Comparison of ENCODE assay signal across 15 cellular contexts in the genomic region with DNA sequence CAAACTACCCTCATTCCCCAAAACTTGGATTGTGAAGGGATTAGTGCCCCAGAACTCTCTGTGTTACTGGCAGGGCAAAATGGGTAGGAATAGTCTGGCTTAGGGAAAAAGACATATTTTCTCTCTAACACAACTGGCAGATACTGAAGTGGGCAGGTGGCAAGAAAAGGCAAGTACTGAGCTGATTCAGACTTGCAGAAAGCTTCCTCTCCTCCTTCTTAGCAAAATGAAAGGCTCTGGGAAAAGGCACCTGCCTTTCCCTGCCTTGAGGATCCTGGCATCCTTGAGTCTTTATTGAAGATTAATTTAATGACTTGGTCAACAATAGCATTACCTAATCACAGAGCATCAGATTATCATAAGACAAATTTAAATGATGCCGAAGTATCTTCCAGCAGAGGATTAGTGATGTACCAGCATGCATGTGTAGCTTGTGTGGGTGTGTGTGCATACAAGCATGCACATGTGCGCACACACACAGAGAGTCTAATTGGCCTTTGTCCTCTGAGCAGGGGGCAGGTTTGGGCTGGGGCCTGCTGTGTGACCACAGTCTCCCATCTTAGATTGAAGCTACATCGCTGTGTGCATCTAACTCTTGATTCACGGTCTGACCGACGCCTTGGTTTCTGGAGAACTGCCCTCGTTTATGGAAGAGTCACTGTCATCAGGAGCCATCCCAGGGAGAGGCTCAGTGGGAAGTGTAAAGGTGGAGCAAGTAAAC.
DNase-seq lines count a peak whose midpoint lies in the region; ATAC-seq and TF ChIP-seq lines count a peak whose summit lies in the region.
"Had no signal": no experiment of that assay in that cellular context is flagged by ENCODE, and none has a peak within 500 bp of the region (broad histone marks: within the 10 kb centered on the region; RNA-seq: fewer than 3 reads in every experiment).

No MANE protein-coding gene starts in this region.

- H3K27ac Mint-ChIP-seq in MCF 10A (ENCODE audit: low read depth, unreplicated experiment), result peak overlapping the region; percentile 74
- H3K27ac Mint-ChIP-seq in type B pancreatic cell, result peak overlapping the region; percentile 47
- no peak overlapping the region for H3K27ac Mint-ChIP-seq in activated T-cell treated with anti-CD3 and anti-CD28 coated beads, Interleukin-2, amount 50 U/mL, for 72 hours
- H3K27ac Mint-ChIP-seq: activated naive CD4-positive, alpha-beta T cell treated with anti-CD3 and anti-CD28 coated beads, Interleukin-2, amount 50 U/mL, for 24 hours; IgD-negative memory B cell; WTC11 had no signal

- TF ChIP-seq CTCF in MCF 10A (IDR thresholded peaks at IDR 0.05; ENCODE audit: unreplicated experiment), result no peak
- TF ChIP-seq CTCF in breast epithelium (IDR thresholded peaks at IDR 0.05), result no peak
- TF ChIP-seq CTCF in osteoblast (IDR thresholded peaks at IDR 0.05; ENCODE audit: extremely low read depth, low read depth, low read length), result no peak
- no peak for TF ChIP-seq CTCF in type B pancreatic cell (conservative IDR thresholded peaks at IDR 0.05)

- no peak overlapping the region for H3K4me2 ChIP-seq in osteoblast (ENCODE audit: insufficient read depth, low read length)

- no peaks in the 10 kb centered on the region for H3K4me1 ChIP-seq in breast epithelium
- H3K4me1 ChIP-seq in osteoblast (ENCODE audit: insufficient read depth, low read length), result peaks cover 81% of the 10 kb centered on the region

- intact Hi-C loops in MCF 10A (cut with micrococcal nuclease) (no loop called here), breast epithelium (cut with DNase I; ENCODE audit: low total_unique reads) (no loop called here)

- H4K20me1 ChIP-seq in osteoblast (ENCODE audit: insufficient read depth, low read length), result peaks cover 15% of the 10 kb centered on the region

- H3K27me3 ChIP-seq in breast epithelium (no peaks in the 10 kb centered on the region), osteoblast (ENCODE audit: insufficient read depth, low read length) (no peaks in the 10 kb centered on the region)

- DNase-seq in MCF 10A (ENCODE audit: unreplicated experiment), result no peak
- no peak for DNase-seq in breast epithelium (ENCODE audit: low spot score in 2 of 2)
- DNase-seq in epithelial cell of prostate (ENCODE audit: low read depth, low spot score), result no peak
- DNase-seq in osteoblast (ENCODE audit: insufficient read length, low spot score, missing footprints), result no peak
- no peak for DNase-seq in type B pancreatic cell (ENCODE audit: extremely low spot score, unreplicated experiment)
- DNase-seq in NCI-H345 (lab: John Stamatoyannopoulos, UW), result no peak
- no peak for DNase-seq in activated gamma-delta T cell (lab: John Stamatoyannopoulos, UW)
- no peak for DNase-seq in activated T-cell treated with anti-CD3 and anti-CD28 coated beads, Interleukin-2, amount 50 U/mL, for 72 hours
- DNase-seq: 8988T; mesendoderm; NCI-H1092; stimulated activated CD4-positive, alpha-beta T cell treated with anti-CD3 and anti-CD28 coated beads, Interleukin-1b, Interleukin-23, amount 100 ng/mL, for 48 hours had no signal

- H3K9me3 Mint-ChIP-seq in MCF 10A (ENCODE audit: unreplicated experiment) (no peaks in the 10 kb centered on the region), type B pancreatic cell (no peaks in the 10 kb centered on the region)
- no peaks in the 10 kb centered on the region for H3K9me3 Mint-ChIP-seq in activated T-cell treated with anti-CD3 and anti-CD28 coated beads, Interleukin-2, amount 50 U/mL, for 72 hours
- H3K9me3 Mint-ChIP-seq: activated naive CD4-positive, alpha-beta T cell treated with anti-CD3 and anti-CD28 coated beads, Interleukin-2, amount 50 U/mL, for 24 hours; IgD-negative memory B cell; WTC11 had no signal

- TF ChIP-seq POLR2A in breast epithelium (IDR thresholded peaks at IDR 0.05), result no peak

- H3K27me3 Mint-ChIP-seq in MCF 10A (ENCODE audit: insufficient read depth, unreplicated experiment), result no peaks in the 10 kb centered on the region
- no peaks in the 10 kb centered on the region for H3K27me3 Mint-ChIP-seq in type B pancreatic cell
- no peaks in the 10 kb centered on the region for H3K27me3 Mint-ChIP-seq in activated T-cell treated with anti-CD3 and anti-CD28 coated beads, Interleukin-2, amount 50 U/mL, for 72 hours (ENCODE audit: low read depth)
- H3K27me3 Mint-ChIP-seq: activated naive CD4-positive, alpha-beta T cell treated with anti-CD3 and anti-CD28 coated beads, Interleukin-2, amount 50 U/mL, for 24 hours; IgD-negative memory B cell had no signal

- no TSS peak for BruUV-seq in MCF 10A (replicated peaks; lab: Mats Ljungman, UMichigan)

- H3K9me3 ChIP-seq in breast epithelium (no peaks in the 10 kb centered on the region), osteoblast (ENCODE audit: low read depth, low read length) (no peaks in the 10 kb centered on the region)

- no peak overlapping the region for H3K4me3 Mint-ChIP-seq in MCF 10A (ENCODE audit: unreplicated experiment)
- H3K4me3 Mint-ChIP-seq in type B pancreatic cell, result no peak overlapping the region
- H3K4me3 Mint-ChIP-seq in activated T-cell treated with anti-CD3 and anti-CD28 coated beads, Interleukin-2, amount 50 U/mL, for 72 hours, result no peak overlapping the region
- H3K4me3 Mint-ChIP-seq: activated naive CD4-positive, alpha-beta T cell treated with anti-CD3 and anti-CD28 coated beads, Interleukin-2, amount 50 U/mL, for 24 hours; IgD-negative memory B cell; WTC11 had no signal

- H3K36me3 ChIP-seq in breast epithelium, result no peaks in the 10 kb centered on the region
- H3K36me3 ChIP-seq in osteoblast (ENCODE audit: insufficient read depth, low read length), result peaks cover 79% of the 10 kb centered on the region

- CTCF ChIA-PET in MCF 10A (lab: Yijun Ruan, JAX), result no interaction called here

- H3K4me1 Mint-ChIP-seq in MCF 10A (ENCODE audit: insufficient read depth, unreplicated experiment), result peaks cover 48% of the 10 kb centered on the region
- H3K4me1 Mint-ChIP-seq in type B pancreatic cell (ENCODE audit: unreplicated experiment), result peaks cover 62% of the 10 kb centered on the region
- peaks cover 7% of the 10 kb centered on the region for H3K4me1 Mint-ChIP-seq in activated T-cell treated with anti-CD3 and anti-CD28 coated beads, Interleukin-2, amount 50 U/mL, for 72 hours (ENCODE audit: low read depth)
- H3K4me1 Mint-ChIP-seq: activated naive CD4-positive, alpha-beta T cell treated with anti-CD3 and anti-CD28 coated beads, Interleukin-2, amount 50 U/mL, for 24 hours; IgD-negative memory B cell had no signal

- ATAC-seq in activated T-cell treated with anti-CD3 and anti-CD28 coated beads, Interleukin-2, amount 50 U/mL, for 72 hours (replicated peaks in 1 of 2), result no peak
- ATAC-seq: WTC11 had no signal

- peaks cover 89% of the 10 kb centered on the region for H3K79me2 ChIP-seq in osteoblast (ENCODE audit: insufficient read depth, low read length)

- H3K36me3 Mint-ChIP-seq in MCF 10A (ENCODE audit: insufficient read depth, unreplicated experiment), result peaks cover 91% of the 10 kb centered on the region
- peaks cover 58% of the 10 kb centered on the region for H3K36me3 Mint-ChIP-seq in type B pancreatic cell
- peaks cover 2 to 4% of the 10 kb centered on the region in 2 donors for H3K36me3 Mint-ChIP-seq in activated T-cell treated with anti-CD3 and anti-CD28 coated beads, Interleukin-2, amount 50 U/mL, for 72 hours (ENCODE audit: insufficient read depth in 2 of 2)

- H2AFZ ChIP-seq in osteoblast (ENCODE audit: low read length), result no peak overlapping the region

- H3K4me3 ChIP-seq in breast epithelium (no peak overlapping the region), osteoblast (ENCODE audit: insufficient read depth, low read length) (no peak overlapping the region)

- H3K27ac ChIP-seq in breast epithelium (no peak overlapping the region), epithelial cell of prostate (peak overlapping the region; percentile 97), osteoblast (ENCODE audit: low read depth, low read length) (peak overlapping the region; percentile 89)

- POLR2A ChIA-PET in MCF 10A (lab: Yijun Ruan, JAX), result interaction anchor here (0.6 to 7.1 kb wide), 9 partner anchors 9 to 267 kb away, joined by 3 to 134 read pairs (median 5); no protein-coding TSS in a partner anchor

Comparison
In these comparisons a context has a peak if more than half of its experiments do, and no peak if none do; other contexts are left out.
1. H3K27ac ChIP-seq: peak in epithelial cell of prostate (single experiment) and osteoblast (single experiment); none in breast epithelium (0 of 2).